ENCODE assay signal across 8 cellular contexts in genomic region chr19:1239420-1239795, GRCh38.
DNase-seq lines count a peak whose midpoint lies in the region; ATAC-seq, FAIRE-seq and TF ChIP-seq lines count a peak whose summit lies in the region.

No MANE protein-coding gene starts in this region.

- H3K9me3 ChIP-seq in HAP-1 (no peaks in the 10 kb centered on the region), WERI-Rb-1 (ENCODE audit: severe bottlenecking) (no peaks in the 10 kb centered on the region), iPS-18c (ENCODE audit: control insufficient read depth, insufficient read depth, low read length) (no peaks in the 10 kb centered on the region)

- peaks cover 22% of the 10 kb centered on the region for H3K4me1 ChIP-seq in HAP-1

- no peak for TF ChIP-seq CTCF in WERI-Rb-1 (IDR thresholded peaks at IDR 0.05; ENCODE audit: low read depth, low read length)

- no peaks in the 10 kb centered on the region for H3K27me3 ChIP-seq in HAP-1 (ENCODE audit: low read depth)
- H3K27me3 ChIP-seq in WERI-Rb-1 (ENCODE audit: insufficient read depth, low read depth, severe bottlenecking): no peaks in the 10 kb centered on the region

- H3K27ac ChIP-seq in WERI-Rb-1: no peak overlapping the region; the same call in 1 of the 2 replicates

- DNase-seq in HAP-1 (ENCODE audit: low spot score in 2 of 2) (no peak), WERI-Rb-1 (no peak), HCEC 1CT (no peak), HuH-7 (ENCODE audit: low spot score) (no peak), GM19239 (ENCODE audit: insufficient read length, low spot score) (no peak), DMS114 treated with DMSO at 0.1 percent for 48 hours (lab: John Stamatoyannopoulos, UW; ENCODE audit: unreplicated experiment) (no peak)
- no peak for DNase-seq in stimulated activated effector memory CD8-positive, alpha-beta T cell treated with anti-CD3 and anti-CD28 coated beads, Interleukin-12 subunit alpha, Interleukin-12 subunit beta, amount 100 ng/mL, for 72 hours (ENCODE audit: low spot score in 2 of 2)

- peaks cover 16% of the 10 kb centered on the region for H3K36me3 ChIP-seq in HAP-1 (replicated peaks)
- peaks cover 20% of the 10 kb centered on the region for H3K36me3 ChIP-seq in WERI-Rb-1

- ATAC-seq in stimulated activated effector memory CD8-positive, alpha-beta T cell treated with anti-CD3 and anti-CD28 coated beads, Interleukin-12 subunit alpha, Interleukin-12 subunit beta, amount 100 ng/mL, for 72 hours: no peak

- H3K4me3 ChIP-seq in HAP-1 (peak overlapping the region; percentile 33), WERI-Rb-1 (ENCODE audit: low read depth, low read length) (peak overlapping the region; percentile 55), iPS-18c (ENCODE audit: insufficient read depth, low read depth, low read length) (peak overlapping the region; percentile 72; the same call in 1 of the 2 replicates)

- H3K27ac Mint-ChIP-seq in stimulated activated effector memory CD8-positive, alpha-beta T cell treated with anti-CD3 and anti-CD28 coated beads, Interleukin-12 subunit alpha, Interleukin-12 subunit beta, amount 100 ng/mL, for 72 hours: peak overlapping the region; percentile 81

- H3K36me3 Mint-ChIP-seq in stimulated activated effector memory CD8-positive, alpha-beta T cell treated with anti-CD3 and anti-CD28 coated beads, Interleukin-12 subunit alpha, Interleukin-12 subunit beta, amount 100 ng/mL, for 72 hours: peaks cover 37% of the 10 kb centered on the region

- H3K4me1 Mint-ChIP-seq in stimulated activated effector memory CD8-positive, alpha-beta T cell treated with anti-CD3 and anti-CD28 coated beads, Interleukin-12 subunit alpha, Interleukin-12 subunit beta, amount 100 ng/mL, for 72 hours: peaks cover 29% of the 10 kb centered on the region

- H3K9me3 Mint-ChIP-seq in stimulated activated effector memory CD8-positive, alpha-beta T cell treated with anti-CD3 and anti-CD28 coated beads, Interleukin-12 subunit alpha, Interleukin-12 subunit beta, amount 100 ng/mL, for 72 hours: no peaks in the 10 kb centered on the region

- no peak for FAIRE-seq in GM19239 (lab: Jason Lieb, UNC)

- H3K4me3 Mint-ChIP-seq in stimulated activated effector memory CD8-positive, alpha-beta T cell treated with anti-CD3 and anti-CD28 coated beads, Interleukin-12 subunit alpha, Interleukin-12 subunit beta, amount 100 ng/mL, for 72 hours: peak overlapping the region; percentile 79

- in situ Hi-C loops in HAP-1 (cut with MboI; ENCODE audit: low sequenced_read_pairs): no loop called here
